17 cellular contexts compared by ENCODE assay signal in genomic region chr16:69463876-69464275, GRCh38. TPM values are rescaled to one million over a fixed set of nuclear protein-coding genes. Genes with fewer than 3 reads are reported as not detected.
DNase-seq lines count a peak whose midpoint lies in the region; ATAC-seq and TF ChIP-seq lines count a peak whose summit lies in the region.
"Had no signal": no experiment of that assay in that cellular context is flagged by ENCODE, and none has a peak within 500 bp of the region (broad histone marks: within the 10 kb centered on the region; RNA-seq: fewer than 3 reads in every experiment).

No MANE protein-coding gene starts in this region.

- intact Hi-C loops in dorsolateral prefrontal cortex (cut with DNase I) (loop anchor here in 1 of 2 donors (10.0 kb wide), 1 partner anchor 101 kb away; the partner anchor contains the start of gene NFAT5), sciatic nerve (cut with DNase I) (no loop called here)

- peak overlapping the region; percentile 88 for H3K27ac Mint-ChIP-seq in T-helper 2 cell treated with Interferon-gamma antibody and Interleukin-4, amounts not matched to agents 5 μg/mL and 100 μg/mL, for 36 hours
- H3K27ac Mint-ChIP-seq in naive B cell, result peak overlapping the region in 5 of 6 donors; percentile 18 to 85 (median 61)
- H3K27ac Mint-ChIP-seq: CD14-positive monocyte had no signal

- no peak for ATAC-seq in naive B cell (ENCODE audit: low read depth in 2 of 2)
- no peak for ATAC-seq in HG03439 (IDR thresholded peaks at IDR 0.05; ENCODE audit: unreplicated experiment)
- ATAC-seq in sciatic nerve, result no peak

- H3K27me3 Mint-ChIP-seq in T-helper 2 cell treated with Interferon-gamma antibody and Interleukin-4, amounts not matched to agents 5 μg/mL and 100 μg/mL, for 36 hours (ENCODE audit: low read depth), result no peaks in the 10 kb centered on the region
- no peaks in the 10 kb centered on the region for H3K27me3 Mint-ChIP-seq in naive B cell

- H3K9me3 Mint-ChIP-seq in T-helper 2 cell treated with Interferon-gamma antibody and Interleukin-4, amounts not matched to agents 5 μg/mL and 100 μg/mL, for 36 hours, result no peaks in the 10 kb centered on the region
- no peaks in the 10 kb centered on the region for H3K9me3 Mint-ChIP-seq in naive B cell
- H3K9me3 Mint-ChIP-seq: activated T-helper 1 cell treated with anti-CD3 and anti-CD28 coated beads, Interleukin-12 subunit alpha, Interleukin-12 subunit beta, Interleukin-2, Interleukin-4 antibody, amounts not matched to agents 30 ng/mL and 10 ng/mL and 1 ng/mL, durations not matched to agents 14 hours and 24 hours and 36 hours had no signal

- H3K4me3 ChIP-seq in dorsolateral prefrontal cortex, result no peak overlapping the region
- H3K4me3 ChIP-seq: esophagus squamous epithelium, lung, Peyer's patch had no signal

- peak in 8 of 56 donors; percentile 12 to 24 (median 20) for TF ChIP-seq CTCF in dorsolateral prefrontal cortex (IDR thresholded peaks at IDR 0.05 in 54 of 56, conservative IDR thresholded peaks at IDR 0.05 in 2 of 56; ENCODE audit: low read depth in 1 of 56, partially characterized antibody in 56 of 56)

- H3K27ac ChIP-seq in dorsolateral prefrontal cortex, result peak overlapping the region in 35 of 59 donors; percentile 1 to 74 (median 48)
- H3K27ac ChIP-seq: esophagus squamous epithelium had no signal

- peaks cover 42% of the 10 kb centered on the region for H3K36me3 Mint-ChIP-seq in T-helper 2 cell treated with Interferon-gamma antibody and Interleukin-4, amounts not matched to agents 5 μg/mL and 100 μg/mL, for 36 hours (ENCODE audit: low read depth)
- peaks cover 5 to 7% of the 10 kb centered on the region in 2 donors for H3K36me3 Mint-ChIP-seq in naive B cell

- H3K4me1 Mint-ChIP-seq in T-helper 2 cell treated with Interferon-gamma antibody and Interleukin-4, amounts not matched to agents 5 μg/mL and 100 μg/mL, for 36 hours (ENCODE audit: low read depth), result peaks cover 55% of the 10 kb centered on the region
- peaks cover 12 to 28% (median 22%) of the 10 kb centered on the region in 3 donors for H3K4me1 Mint-ChIP-seq in naive B cell

- H3K27me3 ChIP-seq in dorsolateral prefrontal cortex, result no peaks in the 10 kb centered on the region
- H3K27me3 ChIP-seq: esophagus squamous epithelium, Peyer's patch had no signal

- no peak for DNase-seq in T-helper 2 cell treated with Interferon-gamma antibody and Interleukin-4, amounts not matched to agents 5 μg/mL and 100 μg/mL, for 36 hours (ENCODE audit: low spot score)
- DNase-seq in T-helper 2 cell (no peak), EH (ENCODE audit: low read depth) (peak; percentile 40), dorsolateral prefrontal cortex (peak in 2 of 10 donors; percentile 37 to 49), naive B cell (no peak), sciatic nerve (ENCODE audit: low spot score) (no peak)
- DNase-seq in activated naive CD4-positive, alpha-beta T cell treated with Interleukin-2 at 50 U/mL for 16 hours, result no peak
- DNase-seq: 8988T; activated CD4-positive, alpha-beta T cell treated with anti-CD3 and anti-CD28 coated beads, Interleukin-2, amount 50 U/mL, for 1 hour; esophagus squamous epithelium; NCI-H1417 treated with DMSO at 0.1 percent for 48 hours; NCI-H69; Peyer's patch had no signal

- H3K4me3 Mint-ChIP-seq in T-helper 2 cell treated with Interferon-gamma antibody and Interleukin-4, amounts not matched to agents 5 μg/mL and 100 μg/mL, for 36 hours, result peak overlapping the region; percentile 73
- H3K4me3 Mint-ChIP-seq in naive B cell, result no peak overlapping the region

RNA-seq across cellular contexts. Expression of gene CYB5B, which starts 39.5 kb away (rescaled TPM):
- total RNA-seq in dorsolateral prefrontal cortex (100 to 1,000 TPM in 88 of 120 experiments, 10 to 100 TPM in 32; 79.7 to 179 (median 108) TPM), sciatic nerve (62.5 TPM)
- 100 to 1,000 TPM in 5 of 6 donors, 10 to 100 TPM in 1; 68.3 to 107 (median 103) TPM for polyA plus RNA-seq in naive B cell (ENCODE audit: low read depth in 6 of 6)
